Comparison of ENCODE assay signal across 12 cellular contexts in genomic region chr17:57578608-57578990, GRCh38.
DNase-seq lines count a peak whose midpoint lies in the region; ATAC-seq and TF ChIP-seq lines count a peak whose summit lies in the region.
"Had no signal": no experiment of that assay in that cellular context is flagged by ENCODE, and none has a peak within 500 bp of the region (broad histone marks: within the 10 kb centered on the region; RNA-seq: fewer than 3 reads in every experiment).

No MANE protein-coding gene starts in this region.

- no peaks in the 10 kb centered on the region for H3K9me3 Mint-ChIP-seq in endodermal cell
- H3K9me3 Mint-ChIP-seq: T-cell had no signal

- peaks cover 10% of the 10 kb centered on the region for H3K4me1 ChIP-seq in endodermal cell (ENCODE audit: control insufficient read depth, insufficient read depth, low read length)
- H3K4me1 ChIP-seq: prostate gland had no signal

- no peaks in the 10 kb centered on the region for H3K36me3 Mint-ChIP-seq in endodermal cell (ENCODE audit: low read depth)
- H3K36me3 Mint-ChIP-seq: T-cell had no signal

- H3K27me3 Mint-ChIP-seq in endodermal cell (ENCODE audit: insufficient read depth), result no peaks in the 10 kb centered on the region
- H3K27me3 Mint-ChIP-seq: T-cell had no signal

- TF ChIP-seq CTCF in GM20000 (IDR thresholded peaks at IDR 0.05; ENCODE audit: extremely low read depth, missing control alignments) (no peak), endodermal cell (conservative IDR thresholded peaks at IDR 0.05) (no peak)

- no peaks in the 10 kb centered on the region for H3K36me3 ChIP-seq in endodermal cell (ENCODE audit: control insufficient read depth, insufficient read depth, low read length)
- H3K36me3 ChIP-seq: HAP-1, prostate gland had no signal

- no peak overlapping the region for H3K9ac ChIP-seq in endodermal cell (ENCODE audit: extremely low read depth, low read length, poor library complexity, severe bottlenecking)

- H3K27me3 ChIP-seq in endodermal cell (ENCODE audit: control insufficient read depth, insufficient read depth, low read length, poor library complexity, severe bottlenecking), result no peaks in the 10 kb centered on the region

- H3K27ac ChIP-seq in endodermal cell (ENCODE audit: low read depth, low read length), result peak overlapping the region; percentile 73

- H3K27ac Mint-ChIP-seq in endodermal cell, result peak overlapping the region; percentile 63
- H3K27ac Mint-ChIP-seq: T-cell had no signal

- H3K4me3 Mint-ChIP-seq in endodermal cell, result no peak overlapping the region
- H3K4me3 Mint-ChIP-seq: T-cell had no signal

- ATAC-seq in GM21825 (IDR thresholded peaks at IDR 0.05; ENCODE audit: unreplicated experiment), result no peak
- ATAC-seq: T-cell had no signal

- H3K4me3 ChIP-seq in endodermal cell (ENCODE audit: low read length) (no peak overlapping the region), skeletal muscle cell (ENCODE audit: low read depth, low read length) (no peak overlapping the region)
- H3K4me3 ChIP-seq: prostate gland had no signal

- H3K9me3 ChIP-seq in endodermal cell (ENCODE audit: control insufficient read depth, low read length), result no peaks in the 10 kb centered on the region
- H3K9me3 ChIP-seq: HAP-1, prostate gland had no signal

- WGBS in endodermal cell (ENCODE audit: insufficient coverage in 1 of 2, insufficient read length in 1 of 2), 2 experiments, result 86 to 94% methylated on average over 1 to 3 of the region's 4 CpGs

- DNase-seq in GM20000 (ENCODE audit: low spot score) (peak; percentile 54), NCI-H2227 (lab: John Stamatoyannopoulos, UW; ENCODE audit: unreplicated experiment) (peak; percentile 51), endodermal cell (no peak), skeletal muscle cell (ENCODE audit: low read depth) (peak; percentile 39), C1 segment of cervical spinal cord (lab: John Stamatoyannopoulos, UW) (no peak), germinal center (ENCODE audit: low spot score) (no peak)
- DNase-seq in effector CD4-positive, alpha-beta T cell, result no peak
- DNase-seq: KG1, T-cell had no signal

- H3K4me1 Mint-ChIP-seq in endodermal cell, result peaks cover 44% of the 10 kb centered on the region

Comparison
In these comparisons a context has a peak if more than half of its experiments do, and no peak if none do; other contexts are left out.
1. DNase-seq: peak in GM20000 (single experiment), NCI-H2227 (single experiment) and skeletal muscle cell (single experiment); none in endodermal cell (single experiment), effector CD4-positive, alpha-beta T cell (single experiment), C1 segment of cervical spinal cord (0 of 14) and germinal center (single experiment).